14 cellular contexts compared by ENCODE assay signal in the genomic region with DNA sequence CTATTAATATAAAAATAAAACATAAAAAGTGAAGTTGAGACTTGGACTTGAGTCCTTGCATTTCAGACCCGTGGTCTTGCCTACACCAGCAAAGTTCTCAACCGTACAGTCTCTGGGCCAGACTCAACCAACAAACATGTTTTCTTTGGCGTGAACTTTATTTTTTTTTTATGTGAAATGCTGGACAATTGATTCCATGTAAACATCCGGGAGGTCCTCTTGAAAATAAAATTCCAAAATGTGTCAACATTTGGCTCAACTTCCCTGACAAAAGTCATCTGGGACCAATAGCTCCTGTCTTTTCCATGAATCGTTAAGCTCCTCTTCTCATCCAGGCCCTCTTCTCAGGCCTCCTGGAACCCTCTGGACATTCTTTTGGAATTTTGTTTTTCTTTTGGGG. TPM values are rescaled to one million over a fixed set of nuclear protein-coding genes. Genes with fewer than 3 reads are reported as not detected.
A peak's percentile ranks its signal among the peaks of the same experiment; 100 is the strongest.
DNase-seq lines count a peak whose midpoint lies in the region; ATAC-seq, FAIRE-seq and TF ChIP-seq lines count a peak whose summit lies in the region.
"Had no signal": no experiment of that assay in that cellular context is flagged by ENCODE, and none has a peak within 500 bp of the region (broad histone marks: within the 10 kb centered on the region; RNA-seq: fewer than 3 reads in every experiment).

No MANE protein-coding gene starts in this region.

- H3K79me2 ChIP-seq in astrocyte (ENCODE audit: insufficient read depth, low read length) = peaks cover 5% of the 10 kb centered on the region

- H3K9ac ChIP-seq in astrocyte (ENCODE audit: low read length) = no peak overlapping the region
- H3K9ac ChIP-seq: SK-N-SH had no signal

- H3K27ac ChIP-seq in heart right ventricle (peak overlapping the region in 9 of 10 donors; percentile 16 to 74 (median 59)), astrocyte (ENCODE audit: low read depth, low read length) (no peak overlapping the region), upper lobe of right lung (peak overlapping the region; percentile 56)

- H3K4me3 ChIP-seq in heart right ventricle = no peak overlapping the region
- no peak overlapping the region for H3K4me3 ChIP-seq in astrocyte (ENCODE audit: insufficient read depth, low read depth, low read length)
- no peak overlapping the region for H3K4me3 ChIP-seq in upper lobe of right lung

- no peak for ATAC-seq in heart right ventricle
- ATAC-seq in Right ventricle myocardium superior (ENCODE audit: poor library complexity) = no peak
- no peak for ATAC-seq in upper lobe of right lung

- H3K27me3 Mint-ChIP-seq in astrocyte (ENCODE audit: low read depth, unreplicated experiment) (no peaks in the 10 kb centered on the region), nephron (ENCODE audit: low read depth) (no peaks in the 10 kb centered on the region)
- H3K27me3 Mint-ChIP-seq: IgD-negative memory B cell had no signal

- peak overlapping the region; percentile 22 for H3K4me3 Mint-ChIP-seq in astrocyte (ENCODE audit: unreplicated experiment)
- H3K4me3 Mint-ChIP-seq in nephron = peak overlapping the region; percentile 56 to 71 (median 69)

- H3K9me3 ChIP-seq in heart right ventricle (no peaks in the 10 kb centered on the region), astrocyte (ENCODE audit: insufficient read depth, low read depth, low read length) (no peaks in the 10 kb centered on the region), upper lobe of right lung (no peaks in the 10 kb centered on the region)
- H3K9me3 ChIP-seq: SK-N-SH had no signal

- 59 to 70% methylated on average over 5 of the region's 5 CpGs for whole genome bisulfite sequencing in heart right ventricle, 2 donors

- FAIRE-seq in astrocyte (lab: Jason Lieb, UNC) = no peak
- FAIRE-seq: endothelial cell of umbilical vein had no signal

- H4K20me1 ChIP-seq in astrocyte (ENCODE audit: insufficient read depth, low read length) = no peaks in the 10 kb centered on the region

- H3K27me3 ChIP-seq in heart right ventricle (no peaks in the 10 kb centered on the region), astrocyte (ENCODE audit: insufficient read depth, low read length) (no peaks in the 10 kb centered on the region), upper lobe of right lung (no peaks in the 10 kb centered on the region)

- in situ Hi-C loops in G401 (cut with HindIII; ENCODE audit: low sequenced_read_pairs) = no loop called here

- H3K36me3 Mint-ChIP-seq in astrocyte (ENCODE audit: low read depth, unreplicated experiment) = no peaks in the 10 kb centered on the region
- peaks cover 9% of the 10 kb centered on the region for H3K36me3 Mint-ChIP-seq in nephron (ENCODE audit: low read depth)

- TF ChIP-seq CTCF in heart right ventricle (IDR thresholded peaks at IDR 0.05) = no peak
- no peak for TF ChIP-seq CTCF in astrocyte (IDR thresholded peaks at IDR 0.05; ENCODE audit: insufficient read depth, low read depth, low read length)
- TF ChIP-seq CTCF in nephron (IDR thresholded peaks at IDR 0.05; ENCODE audit: unreplicated experiment in 3 of 3) = no peak
- TF ChIP-seq CTCF in upper lobe of right lung (IDR thresholded peaks at IDR 0.05) = no peak

- H3K4me1 Mint-ChIP-seq in astrocyte (ENCODE audit: low read depth, unreplicated experiment) (peaks cover under 1% of the 10 kb centered on the region), nephron (peaks cover 19% of the 10 kb centered on the region)

- peaks cover 0 to 29% (median 0%) of the 10 kb centered on the region in 9 donors for H3K36me3 ChIP-seq in heart right ventricle
- no peaks in the 10 kb centered on the region for H3K36me3 ChIP-seq in astrocyte (ENCODE audit: insufficient read depth, low read length)
- peaks cover 11% of the 10 kb centered on the region for H3K36me3 ChIP-seq in upper lobe of right lung

- DNase-seq in heart right ventricle = no peak
- no peak for DNase-seq in Right ventricle myocardium superior
- DNase-seq in astrocyte (ENCODE audit: low read depth) = no peak
- no peak for DNase-seq in upper lobe of right lung
- DNase-seq in NCI-H446 treated with DMSO at 0.1 percent for 48 hours (lab: John Stamatoyannopoulos, UW) = no peak
- no peak for DNase-seq in G401 (ENCODE audit: low spot score)
- no peak for DNase-seq in GF-D8 (lab: John Stamatoyannopoulos, UW)
- DNase-seq: activated T-cell treated with anti-CD3 and anti-CD28 coated beads, Interleukin-2, amount 50 U/mL, for 48 hours; NCI-H1092 treated with DMSO at 0.1 percent for 48 hours; SK-N-SH had no signal

- H3K27ac Mint-ChIP-seq in astrocyte (ENCODE audit: unreplicated experiment) (no peak overlapping the region), nephron (peak overlapping the region; percentile 44 to 93 (median 91))

- H3K4me1 ChIP-seq in heart right ventricle = peaks cover 0 to 59% (median 35%) of the 10 kb centered on the region in 9 donors
- H3K4me1 ChIP-seq in astrocyte (ENCODE audit: insufficient read depth, low read length) = peaks cover 6% of the 10 kb centered on the region
- peaks cover 14% of the 10 kb centered on the region for H3K4me1 ChIP-seq in upper lobe of right lung

- no peak overlapping the region for H2AFZ ChIP-seq in astrocyte (ENCODE audit: low read depth, low read length)

- no peak overlapping the region for H3K4me2 ChIP-seq in astrocyte (ENCODE audit: low read length)
- H3K4me2 ChIP-seq: SK-N-SH had no signal

- intact Hi-C loops in heart right ventricle (cut with DNase I) (no loop called here), Right ventricle myocardium superior (cut with DNase I) (no loop called here), upper lobe of right lung (cut with DNase I) (no loop called here)

- no peaks in the 10 kb centered on the region for H3K9me3 Mint-ChIP-seq in astrocyte (ENCODE audit: unreplicated experiment)
- H3K9me3 Mint-ChIP-seq in nephron = no peaks in the 10 kb centered on the region
- H3K9me3 Mint-ChIP-seq: IgD-negative memory B cell had no signal

RNA-seq across cellular contexts. Expression of gene ALDH16A1, which starts 2.7 kb away (rescaled TPM):
- total RNA-seq in heart right ventricle (10 to 100 TPM in 3 of 10 donors, 1 to 10 TPM in 7; 4.4 to 14.9 (median 7.4) TPM), Right ventricle myocardium superior (10.8 TPM), astrocyte (13.0 and 19.2 TPM in 2 replicates), upper lobe of right lung (32.3 TPM)
- 10 to 100 TPM; 17.8 to 19.9 TPM for polyA plus RNA-seq in heart right ventricle
- 50.9 and 65.6 TPM in 2 replicates for total RNA-seq in G401 (2014; rRNA removed; shearing (Covaris generic))

RNA-seq across cellular contexts. Expression of gene PIH1D1, which starts 4.1 kb away (rescaled TPM):
- total RNA-seq in heart right ventricle = 10 to 100 TPM; 15.7 to 42.1 (median 25.7) TPM
- polyA plus RNA-seq in heart right ventricle = 10 to 100 TPM; 32.5 to 60.0 TPM
- 28.1 TPM for total RNA-seq in Right ventricle myocardium superior
- total RNA-seq in astrocyte = 61.3 and 76.4 TPM in 2 replicates
- 64.2 TPM for total RNA-seq in upper lobe of right lung
- 148 and 183 TPM in 2 replicates for total RNA-seq in G401 (2014; rRNA removed; shearing (Covaris generic))

RNA-seq across cellular contexts. Expression of gene SLC17A7, which starts 14.4 kb away (rescaled TPM):
- 1 to 10 TPM in 4 of 10 donors, under 1 TPM in 6; 0.17 to 2.3 (median 0.86) TPM for total RNA-seq in heart right ventricle
- polyA plus RNA-seq in heart right ventricle = 1 to 10 TPM in 1 of 2 donors, under 1 TPM in 1; 0.88 to 2.0 TPM
- 1.8 TPM for total RNA-seq in Right ventricle myocardium superior
- 0.12 and 0.16 TPM in 2 replicates for total RNA-seq in astrocyte
- total RNA-seq in upper lobe of right lung = 0.69 TPM
- 3.1 and 7.0 TPM in 2 replicates for total RNA-seq in G401 (2014; rRNA removed; shearing (Covaris generic))
- polyA plus RNA-seq: IgD-negative memory B cell had no signal

RNA-seq across cellular contexts. Expression of gene FLT3LG, which starts 18.3 kb away (rescaled TPM):
- total RNA-seq in heart right ventricle (10 to 100 TPM in 1 of 10 donors, 1 to 10 TPM in 9; 1.6 to 14.8 (median 3.1) TPM), Right ventricle myocardium superior (3.6 TPM), astrocyte (0.38 TPM in 1 of 2 replicates, not detected in the other), upper lobe of right lung (12.1 TPM)
- 10 to 100 TPM in 1 of 2 donors, 1 to 10 TPM in 1; 4.2 to 14.0 TPM for polyA plus RNA-seq in heart right ventricle
- total RNA-seq in G401 (2014; rRNA removed; shearing (Covaris generic)) = 0.74 TPM in 1 of 2 replicates, not detected in the other

RNA-seq across cellular contexts. Expression of gene GFY, which starts 30.5 kb away (rescaled TPM):
- total RNA-seq in heart right ventricle = not detected
- under 1 TPM in 1 of 2 donors, not detected in 1; 0.13 TPM for polyA plus RNA-seq in heart right ventricle
- total RNA-seq in Right ventricle myocardium superior = not detected
- total RNA-seq in astrocyte = not detected in 2 replicates
- total RNA-seq in upper lobe of right lung = not detected
- total RNA-seq in G401 (2014; rRNA removed; shearing (Covaris generic)) = 0.55 and 1.3 TPM in 2 replicates
- total RNA-seq: endothelial cell of umbilical vein had no signal
- polyA plus RNA-seq: BJ, endothelial cell of umbilical vein, IgD-negative memory B cell, SK-N-SH had no signal
